2 cellular contexts compared by ENCODE assay signal in the genomic region with DNA sequence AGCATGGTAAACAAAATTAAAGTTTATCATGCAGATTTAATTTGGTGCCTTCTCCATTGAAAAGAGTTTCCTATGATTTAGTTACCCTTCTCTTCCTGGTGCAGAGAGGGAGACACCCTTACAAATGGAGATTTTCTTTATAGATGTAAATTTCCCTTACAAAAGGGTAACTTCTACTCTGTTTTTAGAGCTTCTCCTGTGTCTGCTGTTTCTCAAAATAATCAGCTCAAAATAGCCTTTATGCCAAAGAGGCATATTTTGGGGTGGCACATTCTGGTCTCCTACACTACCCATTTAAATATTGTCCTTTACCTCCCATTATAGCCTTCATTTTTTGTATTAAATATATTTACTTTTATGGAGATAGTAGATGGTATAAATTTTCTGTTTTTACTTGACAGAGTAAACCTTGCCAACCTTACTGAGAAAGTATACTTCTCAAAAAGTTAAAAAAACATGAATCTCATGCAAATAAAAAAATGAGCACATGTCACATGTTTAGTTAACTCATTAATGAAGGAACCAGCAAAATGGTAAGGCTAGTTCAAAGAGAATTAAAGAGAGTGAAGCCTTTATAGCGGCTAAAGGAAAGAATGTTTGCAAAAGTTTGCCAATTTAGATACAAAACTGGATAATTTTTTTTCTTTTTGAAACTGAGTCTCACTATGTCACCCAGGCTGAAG.
TF ChIP-seq lines count a peak whose summit lies in the region.

No MANE protein-coding gene starts in this region.

TF ChIP-seq in GM23338, 12 proteins besides CTCF, POLR2A, EP300 and RAD21 (continued from another document):
- TF ChIP-seq, protein P1, sequence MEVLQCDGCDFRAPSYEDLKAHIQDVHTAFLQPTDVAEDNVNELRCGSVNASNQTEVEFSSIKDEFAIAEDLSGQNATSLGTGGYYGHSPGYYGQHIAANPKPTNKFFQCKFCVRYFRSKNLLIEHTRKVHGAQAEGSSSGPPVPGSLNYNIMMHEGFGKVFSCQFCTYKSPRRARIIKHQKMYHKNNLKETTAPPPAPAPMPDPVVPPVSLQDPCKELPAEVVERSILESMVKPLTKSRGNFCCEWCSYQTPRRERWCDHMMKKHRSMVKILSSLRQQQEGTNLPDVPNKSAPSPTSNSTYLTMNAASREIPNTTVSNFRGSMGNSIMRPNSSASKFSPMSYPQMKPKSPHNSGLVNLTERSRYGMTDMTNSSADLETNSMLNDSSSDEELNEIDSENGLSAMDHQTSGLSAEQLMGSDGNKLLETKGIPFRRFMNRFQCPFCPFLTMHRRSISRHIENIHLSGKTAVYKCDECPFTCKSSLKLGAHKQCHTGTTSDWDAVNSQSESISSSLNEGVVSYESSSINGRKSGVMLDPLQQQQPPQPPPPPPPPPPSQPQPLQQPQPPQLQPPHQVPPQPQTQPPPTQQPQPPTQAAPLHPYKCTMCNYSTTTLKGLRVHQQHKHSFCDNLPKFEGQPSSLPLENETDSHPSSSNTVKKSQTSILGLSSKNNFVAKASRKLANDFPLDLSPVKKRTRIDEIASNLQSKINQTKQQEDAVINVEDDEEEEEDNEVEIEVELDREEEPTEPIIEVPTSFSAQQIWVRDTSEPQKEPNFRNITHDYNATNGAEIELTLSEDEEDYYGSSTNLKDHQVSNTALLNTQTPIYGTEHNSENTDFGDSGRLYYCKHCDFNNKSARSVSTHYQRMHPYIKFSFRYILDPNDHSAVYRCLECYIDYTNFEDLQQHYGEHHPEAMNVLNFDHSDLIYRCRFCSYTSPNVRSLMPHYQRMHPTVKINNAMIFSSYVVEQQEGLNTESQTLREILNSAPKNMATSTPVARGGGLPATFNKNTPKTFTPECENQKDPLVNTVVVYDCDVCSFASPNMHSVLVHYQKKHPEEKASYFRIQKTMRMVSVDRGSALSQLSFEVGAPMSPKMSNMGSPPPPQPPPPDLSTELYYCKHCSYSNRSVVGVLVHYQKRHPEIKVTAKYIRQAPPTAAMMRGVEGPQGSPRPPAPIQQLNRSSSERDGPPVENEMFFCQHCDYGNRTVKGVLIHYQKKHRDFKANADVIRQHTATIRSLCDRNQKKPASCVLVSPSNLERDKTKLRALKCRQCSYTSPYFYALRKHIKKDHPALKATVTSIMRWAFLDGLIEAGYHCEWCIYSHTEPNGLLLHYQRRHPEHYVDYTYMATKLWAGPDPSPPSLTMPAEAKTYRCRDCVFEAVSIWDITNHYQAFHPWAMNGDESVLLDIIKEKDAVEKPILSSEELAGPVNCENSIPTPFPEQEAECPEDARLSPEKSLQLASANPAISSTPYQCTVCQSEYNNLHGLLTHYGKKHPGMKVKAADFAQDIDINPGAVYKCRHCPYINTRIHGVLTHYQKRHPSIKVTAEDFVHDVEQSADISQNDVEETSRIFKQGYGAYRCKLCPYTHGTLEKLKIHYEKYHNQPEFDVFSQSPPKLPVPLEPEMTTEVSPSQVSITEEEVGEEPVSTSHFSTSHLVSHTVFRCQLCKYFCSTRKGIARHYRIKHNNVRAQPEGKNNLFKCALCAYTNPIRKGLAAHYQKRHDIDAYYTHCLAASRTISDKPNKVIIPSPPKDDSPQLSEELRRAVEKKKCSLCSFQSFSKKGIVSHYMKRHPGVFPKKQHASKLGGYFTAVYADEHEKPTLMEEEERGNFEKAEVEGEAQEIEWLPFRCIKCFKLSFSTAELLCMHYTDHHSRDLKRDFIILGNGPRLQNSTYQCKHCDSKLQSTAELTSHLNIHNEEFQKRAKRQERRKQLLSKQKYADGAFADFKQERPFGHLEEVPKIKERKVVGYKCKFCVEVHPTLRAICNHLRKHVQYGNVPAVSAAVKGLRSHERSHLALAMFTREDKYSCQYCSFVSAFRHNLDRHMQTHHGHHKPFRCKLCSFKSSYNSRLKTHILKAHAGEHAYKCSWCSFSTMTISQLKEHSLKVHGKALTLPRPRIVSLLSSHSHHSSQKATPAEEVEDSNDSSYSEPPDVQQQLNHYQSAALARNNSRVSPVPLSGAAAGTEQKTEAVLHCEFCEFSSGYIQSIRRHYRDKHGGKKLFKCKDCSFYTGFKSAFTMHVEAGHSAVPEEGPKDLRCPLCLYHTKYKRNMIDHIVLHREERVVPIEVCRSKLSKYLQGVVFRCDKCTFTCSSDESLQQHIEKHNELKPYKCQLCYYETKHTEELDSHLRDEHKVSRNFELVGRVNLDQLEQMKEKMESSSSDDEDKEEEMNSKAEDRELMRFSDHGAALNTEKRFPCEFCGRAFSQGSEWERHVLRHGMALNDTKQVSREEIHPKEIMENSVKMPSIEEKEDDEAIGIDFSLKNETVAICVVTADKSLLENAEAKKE (CRISPR knock-in tag; IDR thresholded peaks at IDR 0.05) = no peak
- TF ChIP-seq EZH2 (IDR thresholded peaks at IDR 0.05; ENCODE audit: low read depth, unreplicated experiment) = no peak

TF ChIP-seq in endothelial cell of umbilical vein, 7 proteins besides CTCF, POLR2A, EP300 and RAD21 (continued from another document):
- TF ChIP-seq JUN (IDR thresholded peaks at IDR 0.05; ENCODE audit: borderline replicate concordance, insufficient read depth, insufficient read length, low read depth) = no peak
- TF ChIP-seq GATA2 (IDR thresholded peaks at IDR 0.05; ENCODE audit: insufficient read depth, insufficient read length, low read depth, low read length) = no peak
- TF ChIP-seq FOS (IDR thresholded peaks at IDR 0.05; ENCODE audit: borderline replicate concordance, insufficient read depth, low read length) = no peak
